Comparison of ENCODE assay signal across 8 cellular contexts in genomic region chr7:66681491-66682349, GRCh38. TPM values are rescaled to one million over a fixed set of nuclear protein-coding genes. Genes with fewer than 3 reads are reported as not detected.
DNase-seq lines count a peak whose midpoint lies in the region; ATAC-seq and TF ChIP-seq lines count a peak whose summit lies in the region.

No MANE protein-coding gene starts in this region.

- CTCF ChIA-PET in activated CD4-positive, alpha-beta memory T cell treated with anti-CD3 and anti-CD28 coated beads, Interleukin-2, amount 10 ng/mL, durations not matched to agents 7 days and 5 days (lab: Charles Lee): no interaction called here

- no peaks in the 10 kb centered on the region for H3K9me3 Mint-ChIP-seq in CD4-positive, CD25-positive, alpha-beta regulatory T cell
- H3K9me3 Mint-ChIP-seq in activated CD4-positive, alpha-beta memory T cell treated with anti-CD3 and anti-CD28 coated beads, Interleukin-2, amount 10 ng/mL, durations not matched to agents 7 days and 5 days: no peaks in the 10 kb centered on the region

- no peaks in the 10 kb centered on the region for H3K36me3 ChIP-seq in CD4-positive, CD25-positive, alpha-beta regulatory T cell (ENCODE audit: control insufficient read depth, insufficient read depth, low read length)
- no peaks in the 10 kb centered on the region for H3K36me3 ChIP-seq in lower lobe of right lung

- DNase-seq in CD4-positive, CD25-positive, alpha-beta regulatory T cell: peak; percentile 95 to 97 (median 97)
- DNase-seq in NCI-H82 (lab: John Stamatoyannopoulos, UW): peak; percentile 95
- peak; percentile 94 for DNase-seq in activated CD4-positive, alpha-beta memory T cell treated with anti-CD3 and anti-CD28 coated beads, Interleukin-2, amount 10 ng/mL, durations not matched to agents 7 days and 5 days
- peak; percentile 92 for DNase-seq in ecto neural progenitor cell (ENCODE audit: low spot score)
- DNase-seq in lower lobe of right lung: peak; percentile 99
- DNase-seq in stimulated activated CD4-positive, alpha-beta T cell treated with anti-CD3 and anti-CD28 coated beads, TNF-alpha, amount 100 ng/mL, for 1 hour (ENCODE audit: low read depth in 3 of 3, low spot score in 1 of 3): peak; percentile 77 to 96 (median 84)

- peak overlapping the region; percentile 90 to 96 (median 95) for H3K27ac Mint-ChIP-seq in CD4-positive, CD25-positive, alpha-beta regulatory T cell
- peak overlapping the region; percentile 89 for H3K27ac Mint-ChIP-seq in activated CD4-positive, alpha-beta memory T cell treated with anti-CD3 and anti-CD28 coated beads, Interleukin-2, amount 10 ng/mL, durations not matched to agents 7 days and 5 days

- H3K4me1 ChIP-seq in CD4-positive, CD25-positive, alpha-beta regulatory T cell (ENCODE audit: control insufficient read depth, insufficient read depth, low read length, poor library complexity, severe bottlenecking): peaks cover 21% of the 10 kb centered on the region
- peaks cover 15% of the 10 kb centered on the region for H3K4me1 ChIP-seq in lower lobe of right lung

- POLR2A ChIA-PET in activated CD4-positive, alpha-beta memory T cell treated with anti-CD3 and anti-CD28 coated beads, Interleukin-2, amount 10 ng/mL, durations not matched to agents 7 days and 5 days (lab: Charles Lee): interaction anchor here (0.5 to 3.0 kb wide), 10 partner anchors 12 to 239 kb away, joined by 3 to 18 read pairs (median 4); partner anchors contain the start of genes KCTD7, RABGEF1 and TMEM248

- peak; percentile 98 to 99 for ATAC-seq in CD4-positive, CD25-positive, alpha-beta regulatory T cell (ENCODE audit: low read depth in 2 of 2)
- peak; percentile 97 for ATAC-seq in GM19452 (IDR thresholded peaks at IDR 0.05; ENCODE audit: unreplicated experiment)
- ATAC-seq in HG03575 (IDR thresholded peaks at IDR 0.05; ENCODE audit: extremely low read depth, insufficient number of reproducible peaks, low FRiP score, unreplicated experiment): peak; percentile 63
- ATAC-seq in lower lobe of right lung: peak; percentile 99

- TF ChIP-seq CTCF in lower lobe of right lung (IDR thresholded peaks at IDR 0.05): no peak

- H3K27me3 ChIP-seq in CD4-positive, CD25-positive, alpha-beta regulatory T cell (ENCODE audit: control insufficient read depth, insufficient read depth, low read length): no peaks in the 10 kb centered on the region
- no peaks in the 10 kb centered on the region for H3K27me3 ChIP-seq in lower lobe of right lung (ENCODE audit: low read depth)

- peak overlapping the region; percentile 83 for H3K4me3 ChIP-seq in CD4-positive, CD25-positive, alpha-beta regulatory T cell (ENCODE audit: low read depth, low read length)
- H3K4me3 ChIP-seq in lower lobe of right lung: peak overlapping the region; percentile 98

- peaks cover 9 to 50% (median 20%) of the 10 kb centered on the region in 4 donors for H3K4me1 Mint-ChIP-seq in CD4-positive, CD25-positive, alpha-beta regulatory T cell
- peaks cover 45% of the 10 kb centered on the region for H3K4me1 Mint-ChIP-seq in activated CD4-positive, alpha-beta memory T cell treated with anti-CD3 and anti-CD28 coated beads, Interleukin-2, amount 10 ng/mL, durations not matched to agents 7 days and 5 days

- H3K27me3 Mint-ChIP-seq in CD4-positive, CD25-positive, alpha-beta regulatory T cell: no peaks in the 10 kb centered on the region
- no peaks in the 10 kb centered on the region for H3K27me3 Mint-ChIP-seq in activated CD4-positive, alpha-beta memory T cell treated with anti-CD3 and anti-CD28 coated beads, Interleukin-2, amount 10 ng/mL, durations not matched to agents 7 days and 5 days

- peak overlapping the region; percentile 98 for H3K27ac ChIP-seq in CD4-positive, CD25-positive, alpha-beta regulatory T cell (ENCODE audit: insufficient read depth, low read length, poor library complexity, severe bottlenecking)
- peak overlapping the region; percentile 98 for H3K27ac ChIP-seq in lower lobe of right lung

- H3K36me3 Mint-ChIP-seq in CD4-positive, CD25-positive, alpha-beta regulatory T cell: peaks cover 3% of the 10 kb centered on the region
- peaks cover 2% of the 10 kb centered on the region for H3K36me3 Mint-ChIP-seq in activated CD4-positive, alpha-beta memory T cell treated with anti-CD3 and anti-CD28 coated beads, Interleukin-2, amount 10 ng/mL, durations not matched to agents 7 days and 5 days (ENCODE audit: low read depth)

- peak overlapping the region; percentile 92 to 100 (median 96) for H3K4me3 Mint-ChIP-seq in CD4-positive, CD25-positive, alpha-beta regulatory T cell
- peak overlapping the region; percentile 91 for H3K4me3 Mint-ChIP-seq in activated CD4-positive, alpha-beta memory T cell treated with anti-CD3 and anti-CD28 coated beads, Interleukin-2, amount 10 ng/mL, durations not matched to agents 7 days and 5 days

- no peaks in the 10 kb centered on the region for H3K9me3 ChIP-seq in CD4-positive, CD25-positive, alpha-beta regulatory T cell (ENCODE audit: control insufficient read depth in 2 of 2, low read length in 2 of 2)
- no peaks in the 10 kb centered on the region for H3K9me3 ChIP-seq in lower lobe of right lung

- intact Hi-C loops in lower lobe of right lung (cut with DNase I): no loop called here

RNA-seq across cellular contexts. Expression of gene KCTD7, which starts 53.0 kb away (rescaled TPM):
- total RNA-seq in CD4-positive, CD25-positive, alpha-beta regulatory T cell: 36.0 TPM
- polyA plus RNA-seq in CD4-positive, CD25-positive, alpha-beta regulatory T cell: 10 to 100 TPM; 13.9 to 17.5 (median 16.4) TPM
- total RNA-seq in activated CD4-positive, alpha-beta memory T cell treated with anti-CD3 and anti-CD28 coated beads, Interleukin-2, amount 10 ng/mL, durations not matched to agents 7 days and 5 days: 10 to 100 TPM; 31.9 to 33.8 TPM
- 12.6 TPM for total RNA-seq in lower lobe of right lung

RNA-seq across cellular contexts. Expression of gene RABGEF1, which starts 58.8 kb away (rescaled TPM):
- total RNA-seq in CD4-positive, CD25-positive, alpha-beta regulatory T cell: 30.4 TPM
- 10 to 100 TPM; 16.6 to 22.7 (median 18.2) TPM for polyA plus RNA-seq in CD4-positive, CD25-positive, alpha-beta regulatory T cell
- total RNA-seq in activated CD4-positive, alpha-beta memory T cell treated with anti-CD3 and anti-CD28 coated beads, Interleukin-2, amount 10 ng/mL, durations not matched to agents 7 days and 5 days: 10 to 100 TPM; 22.1 to 24.2 TPM
- total RNA-seq in lower lobe of right lung: 24.1 TPM

Comparison
In these comparisons a context has a peak if more than half of its experiments do, and no peak if none do; other contexts are left out.
1. Peak in every context shown above with its lines: DNase-seq, ATAC-seq, H3K4me3 ChIP-seq and H3K27ac ChIP-seq.